8 cellular contexts compared by ENCODE assay signal in genomic region chr10:88989824-88990527, GRCh38. TPM values are rescaled to one million over a fixed set of nuclear protein-coding genes. Genes with fewer than 3 reads are reported as not detected.
DNase-seq lines count a peak whose midpoint lies in the region; ATAC-seq, FAIRE-seq and TF ChIP-seq lines count a peak whose summit lies in the region.

No MANE protein-coding gene starts in this region.

- H3K36me3 Mint-ChIP-seq in Calu3 (ENCODE audit: insufficient read depth, unreplicated experiment) = peaks cover 17% of the 10 kb centered on the region

- peak overlapping the region; percentile 54 for H3K27ac Mint-ChIP-seq in Calu3 (ENCODE audit: unreplicated experiment)

- H3K4me1 Mint-ChIP-seq in Calu3 (ENCODE audit: low read depth, unreplicated experiment) = peaks cover 17% of the 10 kb centered on the region

- peak overlapping the region; percentile 92 for H3K4me3 Mint-ChIP-seq in Calu3 (ENCODE audit: low read depth, unreplicated experiment)

- H3K27me3 Mint-ChIP-seq in Calu3 (ENCODE audit: unreplicated experiment) = no peaks in the 10 kb centered on the region

- H3K9me3 ChIP-seq in right lobe of liver (no peaks in the 10 kb centered on the region), tibial nerve (no peaks in the 10 kb centered on the region)

- TF ChIP-seq EP300 in tibial nerve (IDR thresholded peaks at IDR 0.05) = no peak

- DNase-seq in Calu3 (peak; percentile 41), NOMO-1 (lab: John Stamatoyannopoulos, UW; ENCODE audit: unreplicated experiment in 2 of 2) (peak; percentile 79 to 82), choroid plexus epithelial cell (ENCODE audit: low read depth) (peak; percentile 92), right lobe of liver (no peak), tibial nerve (ENCODE audit: low spot score in 2 of 2) (peak in 1 of 2 donors; percentile 52), RPMI8226 (no peak), GM19239 (ENCODE audit: insufficient read length, low spot score) (no peak)

- H3K36me3 ChIP-seq in right lobe of liver = no peaks in the 10 kb centered on the region
- no peaks in the 10 kb centered on the region for H3K36me3 ChIP-seq in tibial nerve

- peak overlapping the region; percentile 81 for H3K4me3 ChIP-seq in choroid plexus epithelial cell (ENCODE audit: low read depth, low read length)
- peak overlapping the region; percentile 79 to 87 (median 80) for H3K4me3 ChIP-seq in right lobe of liver
- peak overlapping the region; percentile 72 to 90 (median 86) for H3K4me3 ChIP-seq in tibial nerve

- intact Hi-C loops in Calu3 (cut with micrococcal nuclease; ENCODE audit: unreplicated experiment) (no loop called here), right lobe of liver (cut with DNase I) (loop anchor here in 1 of 2 donors (10.0 kb wide), 1 partner anchor 55 kb away; no protein-coding TSS in a partner anchor)

- no peaks in the 10 kb centered on the region for H3K9me3 Mint-ChIP-seq in Calu3 (ENCODE audit: low read depth, unreplicated experiment)

- H3K27ac ChIP-seq in right lobe of liver = peak overlapping the region; percentile 94 to 99 (median 98)
- H3K27ac ChIP-seq in tibial nerve = peak overlapping the region; percentile 88 to 98 (median 97)

- under 1% methylated on average over 7 of the region's 13 CpGs for WGBS in right lobe of liver (ENCODE audit: insufficient coverage, low coverage, low lambda C conversion rate, missing lambda C conversion rate)
- 16 to 23% methylated on average over 13 of the region's 13 CpGs for WGBS in tibial nerve, 2 donors

- no peak for TF ChIP-seq POLR2A in right lobe of liver (IDR thresholded peaks at IDR 0.05)
- TF ChIP-seq POLR2A in tibial nerve (IDR thresholded peaks at IDR 0.05) = no peak

- ATAC-seq in GM21825 (IDR thresholded peaks at IDR 0.05; ENCODE audit: unreplicated experiment) (peak; percentile 0), right lobe of liver (peak; percentile 52 to 70 (median 55))

- no peak for TF ChIP-seq CTCF in Calu3 (IDR thresholded peaks at IDR 0.05; ENCODE audit: unreplicated experiment)
- TF ChIP-seq CTCF in choroid plexus epithelial cell (conservative IDR thresholded peaks at IDR 0.05; ENCODE audit: low read depth, low read length) = no peak
- TF ChIP-seq CTCF in right lobe of liver (IDR thresholded peaks at IDR 0.05) = no peak
- no peak for TF ChIP-seq CTCF in tibial nerve (IDR thresholded peaks at IDR 0.05)

- no peaks in the 10 kb centered on the region for H3K27me3 ChIP-seq in right lobe of liver
- no peaks in the 10 kb centered on the region for H3K27me3 ChIP-seq in tibial nerve

- CTCF ChIA-PET in Calu3 (lab: Charles Lee) = interaction anchor here (1.1 to 1.7 kb wide), 4 partner anchors 15 to 57 kb away, joined by 3 to 12 read pairs (median 8); no protein-coding TSS in a partner anchor

- FAIRE-seq in GM19239 (lab: Jason Lieb, UNC) = no peak

- peaks cover 0 to 46% (median 11%) of the 10 kb centered on the region in 4 donors for H3K4me1 ChIP-seq in right lobe of liver
- peaks cover 0 to 46% (median 16%) of the 10 kb centered on the region in 4 donors for H3K4me1 ChIP-seq in tibial nerve

- no TSS peak for BruUV-seq in Calu3 (replicated peaks; lab: Mats Ljungman, UMichigan)

RNA-seq across cellular contexts. Expression of gene FAS, which starts 0.6 kb away (rescaled TPM):
- 3.1 and 5.5 TPM in 2 replicates for total RNA-seq in Calu3 (2022)
- 10 to 100 TPM in 5 of 6 experiments, 1 to 10 TPM in 1; 9.0 to 22.3 (median 18.9) TPM for total RNA-seq in right lobe of liver
- total RNA-seq in tibial nerve = 10 to 100 TPM; 18.4 to 32.2 (median 20.9) TPM

RNA-seq across cellular contexts. Expression of gene ACTA2, which starts 37.4 kb away (rescaled TPM):
- 1.0 and 1.1 TPM in 2 replicates for total RNA-seq in Calu3 (2022)
- total RNA-seq in right lobe of liver = 100 to 1,000 TPM in 2 of 6 experiments, 10 to 100 TPM in 4; 15.0 to 127 (median 80.7) TPM
- total RNA-seq in tibial nerve = 100 to 1,000 TPM; 340 to 708 (median 458) TPM

Comparison
In these comparisons a context has a peak if more than half of its experiments do, and no peak if none do; other contexts are left out.
1. DNase-seq: peak in Calu3 (single experiment), NOMO-1 (2 of 2) and choroid plexus epithelial cell (single experiment); none in right lobe of liver (0 of 3), RPMI8226 (single experiment) and GM19239 (single experiment).
2. Peak in every context shown above with its lines, with median percentiles within 50 percentile points of each other: H3K4me3 ChIP-seq.